6 cellular contexts compared by ENCODE assay signal in the genomic region with DNA sequence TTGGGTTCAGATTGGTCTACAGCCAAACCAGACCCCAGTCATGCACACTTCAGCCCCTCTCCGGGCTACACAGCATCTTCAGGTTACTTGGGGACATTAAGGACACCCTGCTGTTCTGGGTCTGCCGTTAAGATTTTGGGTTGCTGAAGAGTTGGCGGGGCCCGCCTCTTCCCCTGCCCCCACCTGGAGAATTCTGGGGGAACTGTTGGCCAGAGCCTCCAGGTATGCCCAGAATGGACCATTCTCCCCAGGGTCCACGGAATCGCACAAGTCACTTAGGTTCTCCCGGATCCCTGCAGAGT. TPM values are rescaled to one million over a fixed set of nuclear protein-coding genes. Genes with fewer than 3 reads are reported as not detected.
A peak's percentile ranks its signal among the peaks of the same experiment; 100 is the strongest.
DNase-seq lines count a peak whose midpoint lies in the region; ATAC-seq and TF ChIP-seq lines count a peak whose summit lies in the region.

No MANE protein-coding gene starts in this region.

- H4K20me1 ChIP-seq in fibroblast of lung (ENCODE audit: control insufficient read depth, extremely low read depth, insufficient read depth, low read length) = no peaks in the 10 kb centered on the region

- no peaks in the 10 kb centered on the region for H3K27me3 ChIP-seq in fibroblast of lung (ENCODE audit: control insufficient read depth, insufficient read depth, low read length)
- H3K27me3 ChIP-seq in tibial artery = peaks cover 0 to 22% of the 10 kb centered on the region in 2 donors

- intact Hi-C loops in tibial artery (cut with DNase I; ENCODE audit: low total_unique reads) = loop anchor here (10.0 kb wide), 1 partner anchor 59 kb away; no protein-coding TSS in a partner anchor

- H3K27ac ChIP-seq in fibroblast of lung (ENCODE audit: insufficient read depth, low read length) = peak overlapping the region; percentile 26
- no peak overlapping the region for H3K27ac ChIP-seq in tibial artery

- H3K36me3 ChIP-seq in fibroblast of lung (ENCODE audit: control insufficient read depth, insufficient read depth, low read length) (peaks cover 2% of the 10 kb centered on the region), tibial artery (peaks cover 30 to 45% (median 36%) of the 10 kb centered on the region in 3 donors)

- H2AFZ ChIP-seq in fibroblast of lung (ENCODE audit: low read length) = no peak overlapping the region

- H3K9me3 Mint-ChIP-seq in activated naive CD4-positive, alpha-beta T cell treated with anti-CD3 and anti-CD28 coated beads, Interleukin-2, amount 50 U/mL, for 24 hours = no peaks in the 10 kb centered on the region
- H3K9me3 Mint-ChIP-seq in activated naive CD4-positive, alpha-beta T cell treated with anti-CD3 and anti-CD28 coated beads, Interleukin-2, amount 50 U/mL, for 72 hours = no peaks in the 10 kb centered on the region

- H3K27me3 Mint-ChIP-seq in activated naive CD4-positive, alpha-beta T cell treated with anti-CD3 and anti-CD28 coated beads, Interleukin-2, amount 50 U/mL, for 24 hours = peaks cover 5% of the 10 kb centered on the region

- H3K27ac Mint-ChIP-seq in activated naive CD4-positive, alpha-beta T cell treated with anti-CD3 and anti-CD28 coated beads, Interleukin-2, amount 50 U/mL, for 24 hours = no peak overlapping the region
- H3K27ac Mint-ChIP-seq in activated naive CD4-positive, alpha-beta T cell treated with anti-CD3 and anti-CD28 coated beads, Interleukin-2, amount 50 U/mL, for 72 hours = no peak overlapping the region

- H3K9me3 ChIP-seq in fibroblast of lung (ENCODE audit: control insufficient read depth, insufficient read depth, low read depth, low read length) (no peaks in the 10 kb centered on the region), tibial artery (no peaks in the 10 kb centered on the region)

- H3K4me2 ChIP-seq in fibroblast of lung (ENCODE audit: extremely low read depth, insufficient read depth, low read length) = peak overlapping the region; percentile 44

- DNase-seq in activated naive CD4-positive, alpha-beta T cell treated with anti-CD3 and anti-CD28 coated beads, Interleukin-2, amount 50 U/mL, for 72 hours (ENCODE audit: low spot score in 2 of 2) = no peak
- DNase-seq in fibroblast of lung (ENCODE audit: low read depth in 2 of 2) (no peak), tibial artery (no peak)

- no peak for ATAC-seq in activated naive CD4-positive, alpha-beta T cell treated with anti-CD3 and anti-CD28 coated beads, Interleukin-2, amount 50 U/mL, for 72 hours
- ATAC-seq in GM18870 (IDR thresholded peaks at IDR 0.05; ENCODE audit: unreplicated experiment) = no peak
- ATAC-seq in GM21723 (IDR thresholded peaks at IDR 0.05; ENCODE audit: unreplicated experiment) = no peak

- H3K9ac ChIP-seq in fibroblast of lung (ENCODE audit: insufficient read depth, low read length) = no peak overlapping the region

- H3K4me1 Mint-ChIP-seq in activated naive CD4-positive, alpha-beta T cell treated with anti-CD3 and anti-CD28 coated beads, Interleukin-2, amount 50 U/mL, for 24 hours = no peaks in the 10 kb centered on the region

- TF ChIP-seq CTCF in fibroblast of lung (conservative IDR thresholded peaks at IDR 0.05 in 1 of 2, IDR thresholded peaks at IDR 0.05 in 1 of 2; ENCODE audit: low read depth in 1 of 2, low read length in 2 of 2) (no peak), tibial artery (IDR thresholded peaks at IDR 0.05) (no peak)

- H3K79me2 ChIP-seq in fibroblast of lung (ENCODE audit: control insufficient read depth, insufficient read depth, low read length) = peaks cover 5% of the 10 kb centered on the region

- H3K4me3 ChIP-seq in fibroblast of lung (replicated peaks in 1 of 4; ENCODE audit: control extremely low read depth in 1 of 4, insufficient read depth in 1 of 4, low read depth in 3 of 4, low read length in 4 of 4) (peak overlapping the region; percentile 34 to 64 (median 50)), tibial artery (peak overlapping the region; percentile 38 to 56)

- H3K4me1 ChIP-seq in fibroblast of lung (ENCODE audit: control insufficient read depth, extremely low read depth, insufficient read depth, low read length) (peaks cover 18% of the 10 kb centered on the region), tibial artery (peaks cover 0 to 23% (median 12%) of the 10 kb centered on the region in 4 donors)

- peak overlapping the region; percentile 69 for H3K4me3 Mint-ChIP-seq in activated naive CD4-positive, alpha-beta T cell treated with anti-CD3 and anti-CD28 coated beads, Interleukin-2, amount 50 U/mL, for 24 hours

- H3K36me3 Mint-ChIP-seq in activated naive CD4-positive, alpha-beta T cell treated with anti-CD3 and anti-CD28 coated beads, Interleukin-2, amount 50 U/mL, for 24 hours = peaks cover 12% of the 10 kb centered on the region
- peaks cover 0 to 6% of the 10 kb centered on the region in 2 donors for H3K36me3 Mint-ChIP-seq in activated naive CD4-positive, alpha-beta T cell treated with anti-CD3 and anti-CD28 coated beads, Interleukin-2, amount 50 U/mL, for 72 hours

RNA-seq across cellular contexts. Expression of a gene that starts 0.4 kb away (rescaled TPM):
- total RNA-seq in activated naive CD4-positive, alpha-beta T cell treated with anti-CD3 and anti-CD28 coated beads, Interleukin-2, amount 50 U/mL, for 72 hours = 1 to 10 TPM; 2.9 to 4.7 TPM
- 145 and 159 TPM in 2 replicates for total RNA-seq in fibroblast of lung
- 51.9 and 149 TPM in 2 replicates for polyA plus RNA-seq in fibroblast of lung
- polyA plus RNA-seq in fibroblast of lung (2012) = 56.7 and 156 TPM in 2 replicates
- 103 and 333 TPM in 2 replicates for polyA minus RNA-seq in fibroblast of lung (ENCODE audit: low replicate concordance)

RNA-seq across cellular contexts. Expression of a gene that starts 16.3 kb away (rescaled TPM):
- 10 to 100 TPM; 19.9 to 50.1 TPM for total RNA-seq in activated naive CD4-positive, alpha-beta T cell treated with anti-CD3 and anti-CD28 coated beads, Interleukin-2, amount 50 U/mL, for 72 hours
- total RNA-seq in fibroblast of lung = 19.0 and 22.5 TPM in 2 replicates
- 5.7 and 7.2 TPM in 2 replicates for polyA plus RNA-seq in fibroblast of lung
- polyA plus RNA-seq in fibroblast of lung (2012) = 6.3 and 7.3 TPM in 2 replicates
- 16.2 and 33.9 TPM in 2 replicates for polyA minus RNA-seq in fibroblast of lung (ENCODE audit: low replicate concordance)

RNA-seq across cellular contexts. Expression of a gene that starts 16.5 kb away (rescaled TPM):
- total RNA-seq in activated naive CD4-positive, alpha-beta T cell treated with anti-CD3 and anti-CD28 coated beads, Interleukin-2, amount 50 U/mL, for 72 hours = 10 to 100 TPM; 87.4 to 99.8 TPM
- total RNA-seq in fibroblast of lung = 13.9 and 18.2 TPM in 2 replicates
- polyA plus RNA-seq in fibroblast of lung = 20.3 and 23.1 TPM in 2 replicates
- polyA plus RNA-seq in fibroblast of lung (2012) = 49.9 and 65.2 TPM in 2 replicates
- polyA minus RNA-seq in fibroblast of lung (ENCODE audit: low replicate concordance) = 7.3 and 30.4 TPM in 2 replicates

RNA-seq across cellular contexts. Expression of a gene that starts 22.1 kb away (rescaled TPM):
- total RNA-seq in activated naive CD4-positive, alpha-beta T cell treated with anti-CD3 and anti-CD28 coated beads, Interleukin-2, amount 50 U/mL, for 72 hours = 10 to 100 TPM; 13.0 to 21.6 TPM
- total RNA-seq in fibroblast of lung = 30.3 and 60.3 TPM in 2 replicates
- 19.7 and 21.4 TPM in 2 replicates for polyA plus RNA-seq in fibroblast of lung
- 25.5 and 28.5 TPM in 2 replicates for polyA plus RNA-seq in fibroblast of lung (2012)
- 88.4 and 136 TPM in 2 replicates for polyA minus RNA-seq in fibroblast of lung (ENCODE audit: low replicate concordance)

RNA-seq across cellular contexts. Expression of a gene that starts 54.3 kb away (rescaled TPM):
- total RNA-seq in activated naive CD4-positive, alpha-beta T cell treated with anti-CD3 and anti-CD28 coated beads, Interleukin-2, amount 50 U/mL, for 72 hours = 10 to 100 TPM; 45.6 to 46.9 TPM
- 72.4 and 73.0 TPM in 2 replicates for total RNA-seq in fibroblast of lung
- 88.0 and 110 TPM in 2 replicates for polyA plus RNA-seq in fibroblast of lung
- 86.4 and 113 TPM in 2 replicates for polyA plus RNA-seq in fibroblast of lung (2012)
- polyA minus RNA-seq in fibroblast of lung (ENCODE audit: low replicate concordance) = 20.4 and 32.4 TPM in 2 replicates

Comparison
In these comparisons a context has a peak if more than half of its experiments do, and no peak if none do; other contexts are left out.
1. RNA of a gene that starts 0.4 kb away (total RNA-seq): 145 to 159 TPM in fibroblast of lung; 2.9 to 4.7 TPM in activated naive CD4-positive, alpha-beta T cell treated with anti-CD3 and anti-CD28 coated beads, Interleukin-2, amount 50 U/mL, for 72 hours; every median in the first group is over 10 times any median in the second.